ENCODE assay signal across 8 cellular contexts in the genomic region with DNA sequence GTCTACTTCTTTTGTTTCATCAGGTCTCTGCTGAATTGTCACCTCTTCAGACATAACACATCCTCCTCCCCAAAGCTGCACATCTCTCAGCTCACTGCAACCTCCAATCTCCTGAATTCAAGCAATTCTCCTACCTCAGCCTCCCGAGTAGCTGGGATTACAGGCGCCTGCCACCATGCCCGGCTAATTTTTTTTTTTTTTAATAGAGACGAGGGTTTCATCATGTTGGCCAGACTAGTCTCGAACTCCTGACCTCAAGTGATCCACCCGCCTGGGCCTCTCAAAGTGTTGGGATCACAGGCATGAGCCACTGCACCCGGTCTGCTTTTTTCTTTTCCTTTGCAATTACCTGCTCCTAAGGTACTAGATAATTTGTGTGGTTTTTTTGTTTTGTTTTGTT. TPM values are rescaled to one million over a fixed set of nuclear protein-coding genes. Genes with fewer than 3 reads are reported as not detected.
DNase-seq lines count a peak whose midpoint lies in the region; TF ChIP-seq lines count a peak whose summit lies in the region.
"Not testable (repeated sequence)": the region's sequence is repeated elsewhere in the genome, so short reads cannot be mapped to it uniquely, and the experiment has no call there.

No MANE protein-coding gene starts in this region.

- H3K27ac Mint-ChIP-seq in activated CD4-positive, alpha-beta memory T cell treated with anti-CD3 and anti-CD28 coated beads, Interleukin-2, amount 10 ng/mL, durations not matched to agents 7 days and 5 days, result peak overlapping the region; percentile 89
- peak overlapping the region; percentile 97 for H3K27ac Mint-ChIP-seq in MCF 10A (ENCODE audit: low read depth, unreplicated experiment)

- in situ Hi-C loops in transverse colon (cut with MboI; ENCODE audit: low pct_ligation_motif_present in 1 of 4, low pct_unique_long_range_greater_than_20kb in 1 of 4, low sequenced_read_pairs in 3 of 4), result not testable (repeated sequence)

- not testable (repeated sequence) for H3K36me3 ChIP-seq in mesenchymal stem cell (ENCODE audit: control insufficient read depth in 1 of 2, insufficient read depth in 2 of 2, low read depth in 1 of 2, low read length in 2 of 2); prostate gland; transverse colon

- not testable (repeated sequence) for BruUV-seq in MCF 10A (replicated peaks; lab: Mats Ljungman, UMichigan)

- peak overlapping the region; percentile 98 for H2AK5ac ChIP-seq in mesenchymal stem cell (ENCODE audit: low read length, severe bottlenecking)

- intact Hi-C loops in MCF 10A (cut with micrococcal nuclease); prostate gland (cut with DNase I); transverse colon (cut with DNase I; ENCODE audit: low total_unique reads): not testable (repeated sequence)

- H3K4me1 ChIP-seq in mesenchymal stem cell (ENCODE audit: control insufficient read depth, insufficient read depth, low read depth, low read length); prostate gland (replicated peaks): not testable (repeated sequence)
- H3K4me1 ChIP-seq in transverse colon, result peaks cover 12 to 31% (median 23%) of the 10 kb centered on the region in 4 donors

- H3K27me3 Mint-ChIP-seq in activated CD4-positive, alpha-beta memory T cell treated with anti-CD3 and anti-CD28 coated beads, Interleukin-2, amount 10 ng/mL, durations not matched to agents 7 days and 5 days; MCF 10A (ENCODE audit: insufficient read depth, unreplicated experiment): not testable (repeated sequence)

- peak overlapping the region; percentile 24 to 99 for H3K4ac ChIP-seq in mesenchymal stem cell (ENCODE audit: low read depth in 1 of 2, low read length in 2 of 2)

- not testable (repeated sequence) for H3K79me1 ChIP-seq in mesenchymal stem cell (replicated peaks; ENCODE audit: low read length, poor library complexity, severe bottlenecking)

- H3K4me2 ChIP-seq in mesenchymal stem cell (ENCODE audit: low read length, poor library complexity, severe bottlenecking), result peak overlapping the region; percentile 60

- not testable (repeated sequence) for H3K14ac ChIP-seq in mesenchymal stem cell (ENCODE audit: low read length in 2 of 2)

- H3K4me1 Mint-ChIP-seq in activated CD4-positive, alpha-beta memory T cell treated with anti-CD3 and anti-CD28 coated beads, Interleukin-2, amount 10 ng/mL, durations not matched to agents 7 days and 5 days, result peaks cover 14% of the 10 kb centered on the region
- H3K4me1 Mint-ChIP-seq in MCF 10A (ENCODE audit: insufficient read depth, unreplicated experiment), result peaks cover 11% of the 10 kb centered on the region

- POLR2A ChIA-PET in activated CD4-positive, alpha-beta memory T cell treated with anti-CD3 and anti-CD28 coated beads, Interleukin-2, amount 10 ng/mL, durations not matched to agents 7 days and 5 days (lab: Charles Lee), result interaction anchor here (1.0 to 2.9 kb wide), 2 partner anchors 10 to 32 kb away, joined by 4 to 13 read pairs; partner anchors contain the start of gene BLVRB
- POLR2A ChIA-PET in MCF 10A (lab: Yijun Ruan, JAX), result interaction anchor here (0.8 to 3.6 kb wide), 10 partner anchors 8 to 284 kb away, joined by 3 to 59 read pairs (median 6); partner anchors contain the start of genes COQ8B, ITPKC and SERTAD3

- 63% methylated on average over 6 of the region's 7 CpGs for WGBS in mesenchymal stem cell
- 34% methylated on average over 7 of the region's 7 CpGs for WGBS in prostate gland
- 29 to 39% methylated on average over 6 to 7 of the region's 7 CpGs for WGBS in transverse colon (ENCODE audit: low coverage in 1 of 2), 2 donors

- peak overlapping the region; percentile 85 for H3K4me3 Mint-ChIP-seq in activated CD4-positive, alpha-beta memory T cell treated with anti-CD3 and anti-CD28 coated beads, Interleukin-2, amount 10 ng/mL, durations not matched to agents 7 days and 5 days
- peak overlapping the region; percentile 78 for H3K4me3 Mint-ChIP-seq in MCF 10A (ENCODE audit: unreplicated experiment)

- TF ChIP-seq POLR2A in prostate gland (IDR thresholded peaks at IDR 0.05); transverse colon (IDR thresholded peaks at IDR 0.05): not testable (repeated sequence)

- peak overlapping the region in 1 of 2 experiments; percentile 72 for H2BK12ac ChIP-seq in mesenchymal stem cell (ENCODE audit: low read length in 2 of 2)

- H3K27ac ChIP-seq in mesenchymal stem cell (ENCODE audit: low read length, poor library complexity, severe bottlenecking), result peak overlapping the region; percentile 94
- peak overlapping the region; percentile 93 to 98 for H3K27ac ChIP-seq in prostate gland
- H3K27ac ChIP-seq in transverse colon, result peak overlapping the region; percentile 93 to 97 (median 96)

- CTCF ChIA-PET in activated CD4-positive, alpha-beta memory T cell treated with anti-CD3 and anti-CD28 coated beads, Interleukin-2, amount 10 ng/mL, durations not matched to agents 7 days and 5 days (lab: Charles Lee), result interaction anchor here (1.5 to 9.0 kb wide), 3 partner anchors 9 to 32 kb away, joined by 7 to 42 read pairs (median 10); no protein-coding TSS in a partner anchor
- CTCF ChIA-PET in MCF 10A (lab: Yijun Ruan, JAX), result interaction anchor here (1.2 to 1.4 kb wide), 2 partner anchors 10 to 13 kb away, joined by 5 to 7 read pairs; no protein-coding TSS in a partner anchor

- H3K4me3 ChIP-seq in fibroblast of pulmonary artery (replicated peaks; ENCODE audit: low read depth, low read length) (peak overlapping the region; percentile 49), mesenchymal stem cell (ENCODE audit: insufficient read depth in 1 of 2, low read depth in 1 of 2, low read length in 2 of 2) (peak overlapping the region in 1 of 2 experiments; percentile 81), prostate gland (peak overlapping the region; percentile 32 to 36), transverse colon (peak overlapping the region in 3 of 4 donors; percentile 33 to 54 (median 34))

- not testable (repeated sequence) for H3K9me3 ChIP-seq in mesenchymal stem cell (ENCODE audit: control insufficient read depth, low read length); prostate gland; transverse colon

- H4K91ac ChIP-seq in mesenchymal stem cell (ENCODE audit: low read length), result peak overlapping the region; percentile 11

- not testable (repeated sequence) for H3K36me3 Mint-ChIP-seq in activated CD4-positive, alpha-beta memory T cell treated with anti-CD3 and anti-CD28 coated beads, Interleukin-2, amount 10 ng/mL, durations not matched to agents 7 days and 5 days (ENCODE audit: low read depth); MCF 10A (ENCODE audit: insufficient read depth, unreplicated experiment)

- H2BK120ac ChIP-seq in mesenchymal stem cell (ENCODE audit: low read depth, low read length), result peak overlapping the region; percentile 79

- H3K18ac ChIP-seq in mesenchymal stem cell (ENCODE audit: low read depth in 1 of 2, low read length in 2 of 2), result peak overlapping the region in 1 of 2 experiments; percentile 98

- H2BK5ac ChIP-seq in mesenchymal stem cell (ENCODE audit: low read depth, low read length, poor library complexity, severe bottlenecking), result not testable (repeated sequence)

- H3K27me3 ChIP-seq in mesenchymal stem cell (ENCODE audit: control insufficient read depth in 1 of 2, insufficient read depth in 1 of 2, low read length in 2 of 2); prostate gland (replicated peaks; ENCODE audit: insufficient read depth); transverse colon: not testable (repeated sequence)

- TF ChIP-seq CTCF in MCF 10A (IDR thresholded peaks at IDR 0.05; ENCODE audit: unreplicated experiment); fibroblast of pulmonary artery (IDR thresholded peaks at IDR 0.05; ENCODE audit: low read length, missing control alignments); prostate gland (IDR thresholded peaks at IDR 0.05); transverse colon (IDR thresholded peaks at IDR 0.05): not testable (repeated sequence)

- TF ChIP-seq EP300 in transverse colon (IDR thresholded peaks at IDR 0.05; ENCODE audit: low read depth), result not testable (repeated sequence)

- DNase-seq in DMS53 (lab: John Stamatoyannopoulos, UW) (peak; percentile 59), NCI-H510A treated with DMSO at 0.1 percent for 48 hours (lab: John Stamatoyannopoulos, UW) (peak; percentile 53)
- not testable (repeated sequence) for DNase-seq in activated CD4-positive, alpha-beta memory T cell treated with anti-CD3 and anti-CD28 coated beads, Interleukin-2, amount 10 ng/mL, durations not matched to agents 7 days and 5 days; MCF 10A (ENCODE audit: unreplicated experiment); fibroblast of pulmonary artery (ENCODE audit: low read depth); mesenchymal stem cell; prostate gland (ENCODE audit: low spot score); transverse colon

- not testable (repeated sequence) for H2BK15ac ChIP-seq in mesenchymal stem cell (ENCODE audit: low read depth, poor library complexity, severe bottlenecking)

- H3K9ac ChIP-seq in mesenchymal stem cell (ENCODE audit: low read length), result peak overlapping the region; percentile 99

- H3K9me3 Mint-ChIP-seq in activated CD4-positive, alpha-beta memory T cell treated with anti-CD3 and anti-CD28 coated beads, Interleukin-2, amount 10 ng/mL, durations not matched to agents 7 days and 5 days; MCF 10A (ENCODE audit: unreplicated experiment): not testable (repeated sequence)

- H3K23ac ChIP-seq in mesenchymal stem cell (ENCODE audit: low read length in 2 of 2), result not testable (repeated sequence)

- H2AFZ ChIP-seq in mesenchymal stem cell (ENCODE audit: low read depth, low read length), result not testable (repeated sequence)

- not testable (repeated sequence) for H4K8ac ChIP-seq in mesenchymal stem cell (ENCODE audit: low read length)

RNA-seq across cellular contexts. Expression of gene SERTAD1, which starts 7.0 kb away (rescaled TPM):
- 10 to 100 TPM; 10.6 to 10.7 TPM for total RNA-seq in activated CD4-positive, alpha-beta memory T cell treated with anti-CD3 and anti-CD28 coated beads, Interleukin-2, amount 10 ng/mL, durations not matched to agents 7 days and 5 days
- total RNA-seq in MCF 10A (2022), result 16.2 and 17.9 TPM in 2 replicates
- 11.7 TPM for polyA plus RNA-seq in mesenchymal stem cell (2013, experiment 1 of 2)
- 12.3 TPM for polyA plus RNA-seq in mesenchymal stem cell (2013, experiment 2 of 2)
- 10 to 100 TPM; 15.9 to 19.5 TPM for total RNA-seq in prostate gland
- total RNA-seq in transverse colon, result 10 to 100 TPM in 3 of 4 donors, 1 to 10 TPM in 1; 2.6 to 30.3 (median 18.4) TPM

RNA-seq across cellular contexts. Expression of gene SERTAD3, which starts 11.4 kb away (rescaled TPM):
- 10 to 100 TPM; 18.0 to 20.3 TPM for total RNA-seq in activated CD4-positive, alpha-beta memory T cell treated with anti-CD3 and anti-CD28 coated beads, Interleukin-2, amount 10 ng/mL, durations not matched to agents 7 days and 5 days
- 23.3 and 29.4 TPM in 2 replicates for total RNA-seq in MCF 10A (2022)
- polyA plus RNA-seq in mesenchymal stem cell (2013, experiment 1 of 2), result 22.0 TPM
- 22.4 TPM for polyA plus RNA-seq in mesenchymal stem cell (2013, experiment 2 of 2)
- total RNA-seq in prostate gland, result 10 to 100 TPM; 22.7 to 37.3 TPM
- total RNA-seq in transverse colon, result 10 to 100 TPM; 14.1 to 31.0 (median 22.2) TPM

RNA-seq across cellular contexts. Expression of gene PRX, which starts 19.6 kb away (rescaled TPM):
- total RNA-seq in activated CD4-positive, alpha-beta memory T cell treated with anti-CD3 and anti-CD28 coated beads, Interleukin-2, amount 10 ng/mL, durations not matched to agents 7 days and 5 days, result 1 to 10 TPM; 1.1 to 1.5 TPM
- total RNA-seq in MCF 10A (2022), result 2.1 and 2.4 TPM in 2 replicates
- polyA plus RNA-seq in mesenchymal stem cell (2013, experiment 1 of 2), result 2.1 TPM
- 1.9 TPM for polyA plus RNA-seq in mesenchymal stem cell (2013, experiment 2 of 2)
- total RNA-seq in prostate gland, result 10 to 100 TPM in 1 of 2 donors, 1 to 10 TPM in 1; 4.1 to 10.7 TPM
- 1 to 10 TPM; 1.5 to 5.0 (median 2.6) TPM for total RNA-seq in transverse colon

RNA-seq across cellular contexts. Expression of gene BLVRB, which starts 32.8 kb away (rescaled TPM):
- 10 to 100 TPM; 20.1 to 20.5 TPM for total RNA-seq in activated CD4-positive, alpha-beta memory T cell treated with anti-CD3 and anti-CD28 coated beads, Interleukin-2, amount 10 ng/mL, durations not matched to agents 7 days and 5 days
- 44.0 and 68.7 TPM in 2 replicates for total RNA-seq in MCF 10A (2022)
- polyA plus RNA-seq in mesenchymal stem cell (2013, experiment 1 of 2), result 83.8 TPM
- 80.0 TPM for polyA plus RNA-seq in mesenchymal stem cell (2013, experiment 2 of 2)
- total RNA-seq in prostate gland, result 100 to 1,000 TPM; 101 to 261 TPM
- total RNA-seq in transverse colon, result 100 to 1,000 TPM in 3 of 4 donors, 10 to 100 TPM in 1; 81.5 to 193 (median 147) TPM

RNA-seq across cellular contexts. Expression of gene SPTBN4, which starts 34.0 kb away (rescaled TPM):
- 1 to 10 TPM in 1 of 2 experiments, under 1 TPM in 1; 0.60 to 1.3 TPM for total RNA-seq in activated CD4-positive, alpha-beta memory T cell treated with anti-CD3 and anti-CD28 coated beads, Interleukin-2, amount 10 ng/mL, durations not matched to agents 7 days and 5 days
- total RNA-seq in MCF 10A (2022) (0.63 and 1.1 TPM in 2 replicates), prostate gland (10 to 100 TPM in 1 of 2 donors, 1 to 10 TPM in 1; 5.2 to 21.9 TPM), transverse colon (1 to 10 TPM in 2 of 4 donors, under 1 TPM in 2; under 0.01 to 1.5 (median 0.99) TPM)
- polyA plus RNA-seq in mesenchymal stem cell (2013, experiment 1 of 2), result 0.23 TPM
- polyA plus RNA-seq in mesenchymal stem cell (2013, experiment 2 of 2), result 0.15 TPM
